12 cellular contexts compared by ENCODE assay signal in genomic region chr15:58773024-58773423, GRCh38. TPM values are rescaled to one million over a fixed set of nuclear protein-coding genes. Genes with fewer than 3 reads are reported as not detected.
DNase-seq lines count a peak whose midpoint lies in the region; ATAC-seq and TF ChIP-seq lines count a peak whose summit lies in the region.
"Had no signal": no experiment of that assay in that cellular context is flagged by ENCODE, and none has a peak within 500 bp of the region (broad histone marks: within the 10 kb centered on the region; RNA-seq: fewer than 3 reads in every experiment).

No MANE protein-coding gene starts in this region.

- H3K27me3 Mint-ChIP-seq in activated naive CD4-positive, alpha-beta T cell treated with anti-CD3 and anti-CD28 coated beads for 36 hours (ENCODE audit: low read depth), result no peaks in the 10 kb centered on the region

- peak overlapping the region; percentile 92 for H3K4me3 ChIP-seq in astrocyte of the spinal cord (ENCODE audit: low read depth, low read length)
- peak overlapping the region; percentile 81 for H3K4me3 ChIP-seq in kidney epithelial cell (ENCODE audit: low read depth, low read length)
- H3K4me3 ChIP-seq in transverse colon, result peak overlapping the region in 3 of 4 donors; percentile 90 to 97 (median 93)

- 66 to 85% methylated on average over 4 of the region's 4 CpGs for WGBS in transverse colon (ENCODE audit: low coverage in 1 of 2), 2 donors

- intact Hi-C loops in activated naive CD4-positive, alpha-beta T cell treated with anti-CD3 and anti-CD28 coated beads for 36 hours (cut with micrococcal nuclease), result loop anchor here (5.0 kb wide), 2 partner anchors 416 to 501 kb away; no protein-coding TSS in a partner anchor
- intact Hi-C loops in transverse colon (cut with DNase I; ENCODE audit: low total_unique reads), result no loop called here

- DNase-seq in activated naive CD4-positive, alpha-beta T cell treated with anti-CD3 and anti-CD28 coated beads for 36 hours, result no peak
- DNase-seq in activated naive CD4-positive, alpha-beta T cell treated with Interleukin-2 at 50 U/mL for 16 hours, result no peak
- DNase-seq in astrocyte of the spinal cord (ENCODE audit: low read depth, low spot score) (no peak), kidney epithelial cell (ENCODE audit: low read depth) (no peak), transverse colon (no peak), GM19238 (ENCODE audit: insufficient read length, low spot score) (no peak)
- DNase-seq: activated effector memory CD4-positive, alpha-beta T cell treated with anti-CD3 and anti-CD28 coated beads, Interleukin-2, amount 50 U/mL, for 16 hours; hypothalamus; small intestine; testis had no signal

- peaks cover 17 to 43% (median 27%) of the 10 kb centered on the region in 4 donors for H3K4me1 ChIP-seq in transverse colon

- peak overlapping the region in 3 of 4 donors; percentile 97 to 99 (median 99) for H3K27ac ChIP-seq in transverse colon

- H3K36me3 ChIP-seq in kidney epithelial cell (ENCODE audit: control insufficient read depth, insufficient read depth, low read length) (no peaks in the 10 kb centered on the region), transverse colon (no peaks in the 10 kb centered on the region)

- in situ Hi-C loops in astrocyte of the spinal cord (cut with HindIII; ENCODE audit: low sequenced_read_pairs), result no loop called here
- in situ Hi-C loops in transverse colon (cut with MboI; ENCODE audit: low pct_ligation_motif_present in 1 of 4, low pct_unique_long_range_greater_than_20kb in 1 of 4, low sequenced_read_pairs in 3 of 4), result loop anchor here in 2 of 4 donors (25.0 kb wide), 2 partner anchors 511 to 536 kb away; no protein-coding TSS in a partner anchor

- CTCF ChIA-PET in activated naive CD4-positive, alpha-beta T cell treated with anti-CD3 and anti-CD28 coated beads for 36 hours (lab: Charles Lee), result no interaction called here

- no peak for TF ChIP-seq POLR2A in transverse colon (IDR thresholded peaks at IDR 0.05)

- no peak for TF ChIP-seq CTCF in astrocyte of the spinal cord (IDR thresholded peaks at IDR 0.05; ENCODE audit: low read depth, low read length)
- no peak for TF ChIP-seq CTCF in kidney epithelial cell (IDR thresholded peaks at IDR 0.05; ENCODE audit: insufficient read depth, low read length, poor library complexity, severe bottlenecking)
- TF ChIP-seq CTCF in transverse colon (IDR thresholded peaks at IDR 0.05), result no peak

- no peak for ATAC-seq in GM21528 (IDR thresholded peaks at IDR 0.05; ENCODE audit: low FRiP score, unreplicated experiment)
- no peak for ATAC-seq in HG02571 (IDR thresholded peaks at IDR 0.05; ENCODE audit: unreplicated experiment)

- peaks cover 3% of the 10 kb centered on the region for H3K9me3 Mint-ChIP-seq in activated naive CD4-positive, alpha-beta T cell treated with anti-CD3 and anti-CD28 coated beads for 36 hours

- H3K27me3 ChIP-seq in kidney epithelial cell (ENCODE audit: control insufficient read depth, insufficient read depth, low read length), result no peaks in the 10 kb centered on the region
- no peaks in the 10 kb centered on the region for H3K27me3 ChIP-seq in transverse colon
- H3K27me3 ChIP-seq: testis had no signal

- peaks cover 5% of the 10 kb centered on the region for H3K4me1 Mint-ChIP-seq in activated naive CD4-positive, alpha-beta T cell treated with anti-CD3 and anti-CD28 coated beads for 36 hours (ENCODE audit: low read depth)

- peak overlapping the region; percentile 92 for H3K4me3 Mint-ChIP-seq in activated naive CD4-positive, alpha-beta T cell treated with anti-CD3 and anti-CD28 coated beads for 36 hours

- H3K36me3 Mint-ChIP-seq in activated naive CD4-positive, alpha-beta T cell treated with anti-CD3 and anti-CD28 coated beads for 36 hours (ENCODE audit: low read depth), result peaks cover 3% of the 10 kb centered on the region

- TF ChIP-seq EP300 in transverse colon (IDR thresholded peaks at IDR 0.05; ENCODE audit: low read depth), result no peak

- no peaks in the 10 kb centered on the region for H3K9me3 ChIP-seq in transverse colon
- H3K9me3 ChIP-seq: testis had no signal

- no peak overlapping the region for H3K27ac Mint-ChIP-seq in activated naive CD4-positive, alpha-beta T cell treated with anti-CD3 and anti-CD28 coated beads for 36 hours

RNA-seq across cellular contexts. Expression of gene MINDY2, which starts 1.9 kb away (rescaled TPM):
- total RNA-seq in activated naive CD4-positive, alpha-beta T cell treated with anti-CD3 and anti-CD28 coated beads for 36 hours, result 1 to 10 TPM; 4.6 to 6.6 TPM
- total RNA-seq in kidney epithelial cell (21.8 and 25.7 TPM in 2 replicates), transverse colon (10 to 100 TPM in 3 of 4 donors, 1 to 10 TPM in 1; 7.4 to 13.9 (median 12.0) TPM)

RNA-seq across cellular contexts. Expression of gene ADAM10, which starts 23.5 kb away (rescaled TPM):
- total RNA-seq in activated naive CD4-positive, alpha-beta T cell treated with anti-CD3 and anti-CD28 coated beads for 36 hours, result 10 to 100 TPM; 70.7 to 76.3 TPM
- total RNA-seq in kidney epithelial cell (125 and 128 TPM in 2 replicates), transverse colon (100 to 1,000 TPM in 1 of 4 donors, 10 to 100 TPM in 3; 45.3 to 941 (median 69.1) TPM)
